In the genomic region with DNA sequence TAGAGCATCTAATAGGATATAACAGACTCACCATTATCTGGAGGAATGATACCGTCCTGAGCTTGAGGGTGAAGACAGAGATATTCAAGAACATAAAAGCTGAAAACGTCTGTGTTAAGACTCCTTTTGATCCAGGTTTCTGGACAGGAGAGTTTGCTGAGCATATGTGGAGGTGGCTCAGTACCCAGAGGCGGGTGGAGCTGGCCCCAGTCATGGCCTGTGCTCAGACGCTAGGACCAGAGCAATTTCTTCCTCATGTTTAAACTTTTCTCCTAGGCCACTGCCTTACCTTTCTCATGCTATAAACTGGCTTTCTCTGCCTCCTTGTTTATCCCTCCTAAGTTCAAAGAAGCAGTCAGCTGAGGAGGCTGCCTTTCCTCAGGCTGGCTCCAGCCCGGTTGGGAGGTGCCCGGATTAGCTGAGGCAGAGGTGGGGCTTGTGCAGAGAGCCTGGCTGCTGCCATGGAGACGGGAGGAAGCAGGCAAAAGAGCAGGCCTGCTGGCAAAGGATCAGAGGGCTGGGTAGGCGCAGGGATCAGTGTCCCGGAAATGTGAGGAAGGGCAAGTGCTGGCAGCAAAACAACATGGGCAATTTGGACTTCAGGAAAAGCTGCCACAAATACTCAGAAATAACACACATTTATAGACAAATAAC, we compare ENCODE assay signal across 9 cellular contexts. TPM values are rescaled to one million over a fixed set of nuclear protein-coding genes. Genes with fewer than 3 reads are reported as not detected.
DNase-seq lines count a peak whose midpoint lies in the region; ATAC-seq and TF ChIP-seq lines count a peak whose summit lies in the region.
"Had no signal": no experiment of that assay in that cellular context is flagged by ENCODE, and none has a peak within 500 bp of the region (broad histone marks: within the 10 kb centered on the region; RNA-seq: fewer than 3 reads in every experiment).

No MANE protein-coding gene starts in this region.

- H3K4me3 ChIP-seq in endocrine pancreas (ENCODE audit: control insufficient read depth, insufficient read depth, low read length): no peak overlapping the region

- intact Hi-C loops in activated T-helper 2 cell treated with anti-CD3 and anti-CD28 coated beads, Interferon-gamma antibody, Interleukin-2, Interleukin-4, amounts not matched to agents 10 μg/mL and 5 μg/mL and 100 μg/mL, durations not matched to agents 14 hours and 24 hours and 36 hours (cut with micrococcal nuclease): no loop called here

- no peaks in the 10 kb centered on the region for H3K27me3 ChIP-seq in endocrine pancreas (ENCODE audit: control insufficient read depth, insufficient read depth, low read length)

- ATAC-seq in HG03095 (IDR thresholded peaks at IDR 0.05; ENCODE audit: unreplicated experiment): no peak

- no peaks in the 10 kb centered on the region for H3K4me1 ChIP-seq in endocrine pancreas (ENCODE audit: control insufficient read depth, insufficient read depth, low read length)

- TF ChIP-seq CTCF in type B pancreatic cell (conservative IDR thresholded peaks at IDR 0.05): no peak

- peaks cover 18% of the 10 kb centered on the region for H3K4me1 Mint-ChIP-seq in type B pancreatic cell (ENCODE audit: unreplicated experiment)
- H3K4me1 Mint-ChIP-seq in activated T-helper 2 cell treated with anti-CD3 and anti-CD28 coated beads, Interferon-gamma antibody, Interleukin-2, Interleukin-4, amounts not matched to agents 10 μg/mL and 5 μg/mL and 100 μg/mL, durations not matched to agents 14 hours and 24 hours and 36 hours (ENCODE audit: low read depth): no peaks in the 10 kb centered on the region

- no peaks in the 10 kb centered on the region for H3K27me3 Mint-ChIP-seq in type B pancreatic cell
- H3K27me3 Mint-ChIP-seq in activated T-helper 2 cell treated with anti-CD3 and anti-CD28 coated beads, Interferon-gamma antibody, Interleukin-2, Interleukin-4, amounts not matched to agents 10 μg/mL and 5 μg/mL and 100 μg/mL, durations not matched to agents 14 hours and 24 hours and 36 hours (ENCODE audit: low read depth): no peaks in the 10 kb centered on the region
- H3K27me3 Mint-ChIP-seq: naive B cell had no signal

- H3K9me3 ChIP-seq in endocrine pancreas (ENCODE audit: control insufficient read depth, low read length): no peaks in the 10 kb centered on the region

- H3K9ac ChIP-seq in endocrine pancreas (ENCODE audit: control insufficient read depth, insufficient read depth, low read length): peak overlapping the region; percentile 19

- peak overlapping the region; percentile 80 for H3K27ac Mint-ChIP-seq in type B pancreatic cell
- H3K27ac Mint-ChIP-seq in activated T-helper 2 cell treated with anti-CD3 and anti-CD28 coated beads, Interferon-gamma antibody, Interleukin-2, Interleukin-4, amounts not matched to agents 10 μg/mL and 5 μg/mL and 100 μg/mL, durations not matched to agents 14 hours and 24 hours and 36 hours: no peak overlapping the region

- peaks cover 9% of the 10 kb centered on the region for H3K36me3 Mint-ChIP-seq in type B pancreatic cell
- peaks cover 24% of the 10 kb centered on the region for H3K36me3 Mint-ChIP-seq in activated T-helper 2 cell treated with anti-CD3 and anti-CD28 coated beads, Interferon-gamma antibody, Interleukin-2, Interleukin-4, amounts not matched to agents 10 μg/mL and 5 μg/mL and 100 μg/mL, durations not matched to agents 14 hours and 24 hours and 36 hours (ENCODE audit: low read depth)

- peak overlapping the region; percentile 20 for H3K4me3 Mint-ChIP-seq in type B pancreatic cell
- no peak overlapping the region for H3K4me3 Mint-ChIP-seq in activated T-helper 2 cell treated with anti-CD3 and anti-CD28 coated beads, Interferon-gamma antibody, Interleukin-2, Interleukin-4, amounts not matched to agents 10 μg/mL and 5 μg/mL and 100 μg/mL, durations not matched to agents 14 hours and 24 hours and 36 hours (ENCODE audit: low read depth)

- DNase-seq in DMS79 (lab: John Stamatoyannopoulos, UW) (peak; percentile 79), NCI-H524 treated with DMSO at 0.1 percent for 48 hours (lab: John Stamatoyannopoulos, UW) (peak; percentile 13), medulla oblongata (ENCODE audit: extremely low spot score) (peak; percentile 81), type B pancreatic cell (ENCODE audit: extremely low spot score, unreplicated experiment) (peak; percentile 79)
- DNase-seq in activated CD4-positive, CD25-positive, alpha-beta regulatory T cell (lab: John Stamatoyannopoulos, UW): no peak
- no peak for DNase-seq in activated T-helper 2 cell treated with anti-CD3 and anti-CD28 coated beads, Interferon-gamma antibody, Interleukin-2, Interleukin-4, amounts not matched to agents 10 μg/mL and 5 μg/mL and 100 μg/mL, durations not matched to agents 14 hours and 24 hours and 36 hours (ENCODE audit: low spot score)
- DNase-seq: naive B cell had no signal

- no peaks in the 10 kb centered on the region for H3K36me3 ChIP-seq in endocrine pancreas (ENCODE audit: control insufficient read depth, insufficient read depth, low read length)

- H3K9me3 Mint-ChIP-seq in type B pancreatic cell: no peaks in the 10 kb centered on the region
- H3K9me3 Mint-ChIP-seq in activated T-helper 2 cell treated with anti-CD3 and anti-CD28 coated beads, Interferon-gamma antibody, Interleukin-2, Interleukin-4, amounts not matched to agents 10 μg/mL and 5 μg/mL and 100 μg/mL, durations not matched to agents 14 hours and 24 hours and 36 hours: no peaks in the 10 kb centered on the region
- H3K9me3 Mint-ChIP-seq: naive B cell had no signal

RNA-seq across cellular contexts. Expression of gene COA8, which starts 13.7 kb away (rescaled TPM):
- total RNA-seq in type B pancreatic cell (ENCODE audit: low replicate concordance): 39.8 and 42.5 TPM in 2 replicates
- 31.9 and 33.5 TPM in 2 replicates for total RNA-seq in activated T-helper 2 cell treated with anti-CD3 and anti-CD28 coated beads, Interferon-gamma antibody, Interleukin-2, Interleukin-4, amounts not matched to agents 10 μg/mL and 5 μg/mL and 100 μg/mL, durations not matched to agents 14 hours and 24 hours and 36 hours

RNA-seq across cellular contexts. Expression of gene BAG5, which starts 14.0 kb away (rescaled TPM):
- total RNA-seq in type B pancreatic cell (ENCODE audit: low replicate concordance): 23.3 and 30.5 TPM in 2 replicates
- total RNA-seq in activated T-helper 2 cell treated with anti-CD3 and anti-CD28 coated beads, Interferon-gamma antibody, Interleukin-2, Interleukin-4, amounts not matched to agents 10 μg/mL and 5 μg/mL and 100 μg/mL, durations not matched to agents 14 hours and 24 hours and 36 hours: 28.2 and 29.2 TPM in 2 replicates

RNA-seq across cellular contexts. Expression of gene TRMT61A, which starts 47.5 kb away (rescaled TPM):
- 10.8 and 12.4 TPM in 2 replicates for total RNA-seq in type B pancreatic cell (ENCODE audit: low replicate concordance)
- 13.7 and 15.0 TPM in 2 replicates for total RNA-seq in activated T-helper 2 cell treated with anti-CD3 and anti-CD28 coated beads, Interferon-gamma antibody, Interleukin-2, Interleukin-4, amounts not matched to agents 10 μg/mL and 5 μg/mL and 100 μg/mL, durations not matched to agents 14 hours and 24 hours and 36 hours

RNA-seq across cellular contexts. Expression of gene KLC1, which starts 52.5 kb away (rescaled TPM):
- 125 and 145 TPM in 2 replicates for total RNA-seq in type B pancreatic cell (ENCODE audit: low replicate concordance)
- total RNA-seq in activated T-helper 2 cell treated with anti-CD3 and anti-CD28 coated beads, Interferon-gamma antibody, Interleukin-2, Interleukin-4, amounts not matched to agents 10 μg/mL and 5 μg/mL and 100 μg/mL, durations not matched to agents 14 hours and 24 hours and 36 hours: 161 and 169 TPM in 2 replicates

RNA-seq across cellular contexts. Expression of gene CKB, which starts 53.9 kb away (rescaled TPM):
- total RNA-seq in type B pancreatic cell (ENCODE audit: low replicate concordance): 180 and 323 TPM in 2 replicates
- total RNA-seq in activated T-helper 2 cell treated with anti-CD3 and anti-CD28 coated beads, Interferon-gamma antibody, Interleukin-2, Interleukin-4, amounts not matched to agents 10 μg/mL and 5 μg/mL and 100 μg/mL, durations not matched to agents 14 hours and 24 hours and 36 hours: 14.0 and 15.3 TPM in 2 replicates

Comparison
In these comparisons a context has a peak if more than half of its experiments do, and no peak if none do; other contexts are left out.
1. DNase-seq: peak in DMS79 (single experiment), NCI-H524 treated with DMSO at 0.1 percent for 48 hours (single experiment), medulla oblongata (single experiment) and type B pancreatic cell (single experiment); none in activated CD4-positive, CD25-positive, alpha-beta regulatory T cell (0 of 4) and activated T-helper 2 cell treated with anti-CD3 and anti-CD28 coated beads, Interferon-gamma antibody, Interleukin-2, Interleukin-4, amounts not matched to agents 10 μg/mL and 5 μg/mL and 100 μg/mL, durations not matched to agents 14 hours and 24 hours and 36 hours (single experiment).